Comparison of ENCODE assay signal across 1 cellular context in the genomic region with DNA sequence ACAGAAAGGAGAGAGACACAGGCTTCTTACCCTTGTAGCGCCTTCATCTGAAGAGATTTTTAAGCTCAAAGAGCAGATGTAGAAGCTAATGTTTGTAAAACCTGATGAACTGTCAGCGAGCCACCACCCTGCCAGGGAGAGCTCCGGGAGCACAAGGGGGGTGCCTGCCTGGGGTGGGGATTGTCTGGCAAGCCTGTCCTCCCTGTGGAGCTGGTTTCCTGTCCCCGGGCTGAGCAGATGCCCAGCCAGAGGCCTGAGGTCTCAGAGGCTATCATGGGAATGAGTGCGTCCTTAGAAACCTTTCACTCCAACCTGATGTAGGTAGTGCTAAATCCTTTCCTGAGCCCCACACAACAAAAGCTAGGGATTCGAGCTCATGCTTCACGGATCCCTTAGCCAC.
TF ChIP-seq lines count a peak whose summit lies in the region.

No MANE protein-coding gene starts in this region.

TF ChIP-seq in GM23338, 12 proteins besides CTCF, POLR2A, EP300 and RAD21 (continued from another document):
- TF ChIP-seq, protein P1, sequence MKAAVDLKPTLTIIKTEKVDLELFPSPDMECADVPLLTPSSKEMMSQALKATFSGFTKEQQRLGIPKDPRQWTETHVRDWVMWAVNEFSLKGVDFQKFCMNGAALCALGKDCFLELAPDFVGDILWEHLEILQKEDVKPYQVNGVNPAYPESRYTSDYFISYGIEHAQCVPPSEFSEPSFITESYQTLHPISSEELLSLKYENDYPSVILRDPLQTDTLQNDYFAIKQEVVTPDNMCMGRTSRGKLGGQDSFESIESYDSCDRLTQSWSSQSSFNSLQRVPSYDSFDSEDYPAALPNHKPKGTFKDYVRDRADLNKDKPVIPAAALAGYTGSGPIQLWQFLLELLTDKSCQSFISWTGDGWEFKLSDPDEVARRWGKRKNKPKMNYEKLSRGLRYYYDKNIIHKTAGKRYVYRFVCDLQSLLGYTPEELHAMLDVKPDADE (IDR thresholded peaks at IDR 0.05), result peak; percentile 13; the same call in 1 of the 2 replicates
- no peak for TF ChIP-seq STAT1 (IDR thresholded peaks at IDR 0.05; ENCODE audit: unreplicated experiment)
- TF ChIP-seq, protein P2, sequence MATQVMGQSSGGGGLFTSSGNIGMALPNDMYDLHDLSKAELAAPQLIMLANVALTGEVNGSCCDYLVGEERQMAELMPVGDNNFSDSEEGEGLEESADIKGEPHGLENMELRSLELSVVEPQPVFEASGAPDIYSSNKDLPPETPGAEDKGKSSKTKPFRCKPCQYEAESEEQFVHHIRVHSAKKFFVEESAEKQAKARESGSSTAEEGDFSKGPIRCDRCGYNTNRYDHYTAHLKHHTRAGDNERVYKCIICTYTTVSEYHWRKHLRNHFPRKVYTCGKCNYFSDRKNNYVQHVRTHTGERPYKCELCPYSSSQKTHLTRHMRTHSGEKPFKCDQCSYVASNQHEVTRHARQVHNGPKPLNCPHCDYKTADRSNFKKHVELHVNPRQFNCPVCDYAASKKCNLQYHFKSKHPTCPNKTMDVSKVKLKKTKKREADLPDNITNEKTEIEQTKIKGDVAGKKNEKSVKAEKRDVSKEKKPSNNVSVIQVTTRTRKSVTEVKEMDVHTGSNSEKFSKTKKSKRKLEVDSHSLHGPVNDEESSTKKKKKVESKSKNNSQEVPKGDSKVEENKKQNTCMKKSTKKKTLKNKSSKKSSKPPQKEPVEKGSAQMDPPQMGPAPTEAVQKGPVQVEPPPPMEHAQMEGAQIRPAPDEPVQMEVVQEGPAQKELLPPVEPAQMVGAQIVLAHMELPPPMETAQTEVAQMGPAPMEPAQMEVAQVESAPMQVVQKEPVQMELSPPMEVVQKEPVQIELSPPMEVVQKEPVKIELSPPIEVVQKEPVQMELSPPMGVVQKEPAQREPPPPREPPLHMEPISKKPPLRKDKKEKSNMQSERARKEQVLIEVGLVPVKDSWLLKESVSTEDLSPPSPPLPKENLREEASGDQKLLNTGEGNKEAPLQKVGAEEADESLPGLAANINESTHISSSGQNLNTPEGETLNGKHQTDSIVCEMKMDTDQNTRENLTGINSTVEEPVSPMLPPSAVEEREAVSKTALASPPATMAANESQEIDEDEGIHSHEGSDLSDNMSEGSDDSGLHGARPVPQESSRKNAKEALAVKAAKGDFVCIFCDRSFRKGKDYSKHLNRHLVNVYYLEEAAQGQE (IDR thresholded peaks at IDR 0.05; ENCODE audit: unreplicated experiment), result no peak
- TF ChIP-seq EZH2phosphoT487 (IDR thresholded peaks at IDR 0.05; ENCODE audit: unreplicated experiment), result no peak
- no peak for TF ChIP-seq ZNF331 (CRISPR knock-in tag; IDR thresholded peaks at IDR 0.05; ENCODE audit: low read depth)
- no peak for TF ChIP-seq CREB1 (CRISPR knock-in tag; IDR thresholded peaks at IDR 0.05; ENCODE audit: low read depth)
- TF ChIP-seq, protein P3, sequence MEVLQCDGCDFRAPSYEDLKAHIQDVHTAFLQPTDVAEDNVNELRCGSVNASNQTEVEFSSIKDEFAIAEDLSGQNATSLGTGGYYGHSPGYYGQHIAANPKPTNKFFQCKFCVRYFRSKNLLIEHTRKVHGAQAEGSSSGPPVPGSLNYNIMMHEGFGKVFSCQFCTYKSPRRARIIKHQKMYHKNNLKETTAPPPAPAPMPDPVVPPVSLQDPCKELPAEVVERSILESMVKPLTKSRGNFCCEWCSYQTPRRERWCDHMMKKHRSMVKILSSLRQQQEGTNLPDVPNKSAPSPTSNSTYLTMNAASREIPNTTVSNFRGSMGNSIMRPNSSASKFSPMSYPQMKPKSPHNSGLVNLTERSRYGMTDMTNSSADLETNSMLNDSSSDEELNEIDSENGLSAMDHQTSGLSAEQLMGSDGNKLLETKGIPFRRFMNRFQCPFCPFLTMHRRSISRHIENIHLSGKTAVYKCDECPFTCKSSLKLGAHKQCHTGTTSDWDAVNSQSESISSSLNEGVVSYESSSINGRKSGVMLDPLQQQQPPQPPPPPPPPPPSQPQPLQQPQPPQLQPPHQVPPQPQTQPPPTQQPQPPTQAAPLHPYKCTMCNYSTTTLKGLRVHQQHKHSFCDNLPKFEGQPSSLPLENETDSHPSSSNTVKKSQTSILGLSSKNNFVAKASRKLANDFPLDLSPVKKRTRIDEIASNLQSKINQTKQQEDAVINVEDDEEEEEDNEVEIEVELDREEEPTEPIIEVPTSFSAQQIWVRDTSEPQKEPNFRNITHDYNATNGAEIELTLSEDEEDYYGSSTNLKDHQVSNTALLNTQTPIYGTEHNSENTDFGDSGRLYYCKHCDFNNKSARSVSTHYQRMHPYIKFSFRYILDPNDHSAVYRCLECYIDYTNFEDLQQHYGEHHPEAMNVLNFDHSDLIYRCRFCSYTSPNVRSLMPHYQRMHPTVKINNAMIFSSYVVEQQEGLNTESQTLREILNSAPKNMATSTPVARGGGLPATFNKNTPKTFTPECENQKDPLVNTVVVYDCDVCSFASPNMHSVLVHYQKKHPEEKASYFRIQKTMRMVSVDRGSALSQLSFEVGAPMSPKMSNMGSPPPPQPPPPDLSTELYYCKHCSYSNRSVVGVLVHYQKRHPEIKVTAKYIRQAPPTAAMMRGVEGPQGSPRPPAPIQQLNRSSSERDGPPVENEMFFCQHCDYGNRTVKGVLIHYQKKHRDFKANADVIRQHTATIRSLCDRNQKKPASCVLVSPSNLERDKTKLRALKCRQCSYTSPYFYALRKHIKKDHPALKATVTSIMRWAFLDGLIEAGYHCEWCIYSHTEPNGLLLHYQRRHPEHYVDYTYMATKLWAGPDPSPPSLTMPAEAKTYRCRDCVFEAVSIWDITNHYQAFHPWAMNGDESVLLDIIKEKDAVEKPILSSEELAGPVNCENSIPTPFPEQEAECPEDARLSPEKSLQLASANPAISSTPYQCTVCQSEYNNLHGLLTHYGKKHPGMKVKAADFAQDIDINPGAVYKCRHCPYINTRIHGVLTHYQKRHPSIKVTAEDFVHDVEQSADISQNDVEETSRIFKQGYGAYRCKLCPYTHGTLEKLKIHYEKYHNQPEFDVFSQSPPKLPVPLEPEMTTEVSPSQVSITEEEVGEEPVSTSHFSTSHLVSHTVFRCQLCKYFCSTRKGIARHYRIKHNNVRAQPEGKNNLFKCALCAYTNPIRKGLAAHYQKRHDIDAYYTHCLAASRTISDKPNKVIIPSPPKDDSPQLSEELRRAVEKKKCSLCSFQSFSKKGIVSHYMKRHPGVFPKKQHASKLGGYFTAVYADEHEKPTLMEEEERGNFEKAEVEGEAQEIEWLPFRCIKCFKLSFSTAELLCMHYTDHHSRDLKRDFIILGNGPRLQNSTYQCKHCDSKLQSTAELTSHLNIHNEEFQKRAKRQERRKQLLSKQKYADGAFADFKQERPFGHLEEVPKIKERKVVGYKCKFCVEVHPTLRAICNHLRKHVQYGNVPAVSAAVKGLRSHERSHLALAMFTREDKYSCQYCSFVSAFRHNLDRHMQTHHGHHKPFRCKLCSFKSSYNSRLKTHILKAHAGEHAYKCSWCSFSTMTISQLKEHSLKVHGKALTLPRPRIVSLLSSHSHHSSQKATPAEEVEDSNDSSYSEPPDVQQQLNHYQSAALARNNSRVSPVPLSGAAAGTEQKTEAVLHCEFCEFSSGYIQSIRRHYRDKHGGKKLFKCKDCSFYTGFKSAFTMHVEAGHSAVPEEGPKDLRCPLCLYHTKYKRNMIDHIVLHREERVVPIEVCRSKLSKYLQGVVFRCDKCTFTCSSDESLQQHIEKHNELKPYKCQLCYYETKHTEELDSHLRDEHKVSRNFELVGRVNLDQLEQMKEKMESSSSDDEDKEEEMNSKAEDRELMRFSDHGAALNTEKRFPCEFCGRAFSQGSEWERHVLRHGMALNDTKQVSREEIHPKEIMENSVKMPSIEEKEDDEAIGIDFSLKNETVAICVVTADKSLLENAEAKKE (CRISPR knock-in tag; IDR thresholded peaks at IDR 0.05), result no peak
- peak; percentile 16 for TF ChIP-seq EZH2 (IDR thresholded peaks at IDR 0.05; ENCODE audit: low read depth, unreplicated experiment)
